Comparison of ENCODE assay signal across 9 cellular contexts in genomic region chr5:90434116-90434714, GRCh38. TPM values are rescaled to one million over a fixed set of nuclear protein-coding genes. Genes with fewer than 3 reads are reported as not detected.
DNase-seq lines count a peak whose midpoint lies in the region; ATAC-seq and TF ChIP-seq lines count a peak whose summit lies in the region.
"Had no signal": no experiment of that assay in that cellular context is flagged by ENCODE, and none has a peak within 500 bp of the region (broad histone marks: within the 10 kb centered on the region; RNA-seq: fewer than 3 reads in every experiment).

No MANE protein-coding gene starts in this region.

- no peaks in the 10 kb centered on the region for H3K9me2 ChIP-seq in GM23338 (ENCODE audit: insufficient read depth)

- 51 to 76% methylated on average over 5 of the region's 5 CpGs for WGBS in sigmoid colon, 2 donors

- no peak for TF ChIP-seq POLR2A in sigmoid colon (IDR thresholded peaks at IDR 0.05)

- no peaks in the 10 kb centered on the region for H3K27me3 ChIP-seq in GM23338 (ENCODE audit: insufficient read depth)
- no peaks in the 10 kb centered on the region for H3K27me3 ChIP-seq in sigmoid colon

- H3K27ac ChIP-seq in GM23338 (ENCODE audit: low read depth) (no peak overlapping the region), sigmoid colon (no peak overlapping the region)

- H4K20me1 ChIP-seq in GM23338 (replicated peaks; ENCODE audit: insufficient read depth), result no peaks in the 10 kb centered on the region

- TF ChIP-seq CTCF in GM23338 (conservative IDR thresholded peaks at IDR 0.05; ENCODE audit: low read depth in 2 of 2), result peak; percentile 98 to 99
- TF ChIP-seq CTCF in sigmoid colon (IDR thresholded peaks at IDR 0.05), result peak in 3 of 4 experiments; percentile 25 to 54 (median 28)
- TF ChIP-seq CTCF in omental fat pad (IDR thresholded peaks at IDR 0.05), result no peak

- H3K4me2 ChIP-seq in GM23338, result no peak overlapping the region

- H3K9me3 Mint-ChIP-seq in GM23338, result no peaks in the 10 kb centered on the region
- H3K9me3 Mint-ChIP-seq: central memory CD8-positive, alpha-beta T cell had no signal

- no peaks in the 10 kb centered on the region for H3F3A ChIP-seq in GM23338 (replicated peaks; ENCODE audit: low read depth)

- H3K36me3 Mint-ChIP-seq in GM23338 (ENCODE audit: low read depth), result no peaks in the 10 kb centered on the region

- peak; percentile 46 for DNase-seq in EL
- peak; percentile 79 for DNase-seq in GM23338 (ENCODE audit: low spot score)
- DNase-seq in NCI-H226, result peak; percentile 10
- peak; percentile 33 for DNase-seq in activated T-cell treated with anti-CD3 and anti-CD28 coated beads for 1 hour (ENCODE audit: low read depth)
- DNase-seq in foreskin melanocyte, result peak; percentile 29
- no peak for DNase-seq in sigmoid colon
- no peak for DNase-seq in omental fat pad (ENCODE audit: low spot score)
- DNase-seq in SKM-1 treated with dmso at 0.1 percent for 144 hours (lab: John Stamatoyannopoulos, UW; ENCODE audit: unreplicated experiment), result no peak

- no peaks in the 10 kb centered on the region for H3K27me3 Mint-ChIP-seq in GM23338 (ENCODE audit: insufficient read depth, low read depth, poor library complexity)

- TF ChIP-seq EP300 in sigmoid colon (IDR thresholded peaks at IDR 0.05), result no peak

- H3K4me3 ChIP-seq in GM23338 (no peak overlapping the region), sigmoid colon (no peak overlapping the region)

- peak; percentile 98 for ATAC-seq in GM23338
- no peak for ATAC-seq in omental fat pad (ENCODE audit: low FRiP score)

- no peaks in the 10 kb centered on the region for H3K4me1 ChIP-seq in GM23338 (ENCODE audit: insufficient read depth)
- no peaks in the 10 kb centered on the region for H3K4me1 ChIP-seq in sigmoid colon

- peak overlapping the region; percentile 78; the same call in 1 of the 2 replicates for H2AFZ ChIP-seq in GM23338

- no peaks in the 10 kb centered on the region for H3K36me3 ChIP-seq in GM23338 (ENCODE audit: insufficient read depth)
- no peaks in the 10 kb centered on the region for H3K36me3 ChIP-seq in sigmoid colon

- H3K79me2 ChIP-seq in GM23338 (replicated peaks; ENCODE audit: insufficient read depth), result no peaks in the 10 kb centered on the region

- H3K4me3 Mint-ChIP-seq in GM23338, result no peak overlapping the region
- H3K4me3 Mint-ChIP-seq: central memory CD8-positive, alpha-beta T cell had no signal

- no peaks in the 10 kb centered on the region for H3K9me3 ChIP-seq in sigmoid colon

- H3K4me1 Mint-ChIP-seq in GM23338, result no peaks in the 10 kb centered on the region
- H3K4me1 Mint-ChIP-seq: central memory CD8-positive, alpha-beta T cell had no signal

- H3K27ac Mint-ChIP-seq in GM23338, result no peak overlapping the region

- intact Hi-C loops in sigmoid colon (cut with DNase I), result no loop called here

TF ChIP-seq in GM23338, 12 proteins besides CTCF, POLR2A, EP300 and RAD21 (continues in another document):
- no peak for TF ChIP-seq NANOG (IDR thresholded peaks at IDR 0.05; ENCODE audit: borderline replicate concordance)
- no peak for TF ChIP-seq CREB1 (CRISPR knock-in tag; IDR thresholded peaks at IDR 0.05; ENCODE audit: low read depth)
- no peak for TF ChIP-seq JUNB (IDR thresholded peaks at IDR 0.05; ENCODE audit: unreplicated experiment)
- TF ChIP-seq EZH2phosphoT487 (IDR thresholded peaks at IDR 0.05; ENCODE audit: unreplicated experiment), result no peak
- no peak for TF ChIP-seq POLR2AphosphoS5 (IDR thresholded peaks at IDR 0.05; ENCODE audit: low read depth)
- TF ChIP-seq STAT1 (IDR thresholded peaks at IDR 0.05; ENCODE audit: unreplicated experiment), result no peak
- no peak for TF ChIP-seq ZNF462 (CRISPR knock-in tag; IDR thresholded peaks at IDR 0.05)
- TF ChIP-seq ETS1 (IDR thresholded peaks at IDR 0.05), result no peak
- no peak for TF ChIP-seq ZNF331 (CRISPR knock-in tag; IDR thresholded peaks at IDR 0.05; ENCODE audit: low read depth)

RNA-seq across cellular contexts. Expression of gene CETN3, which starts 24.7 kb away (rescaled TPM):
- total RNA-seq in GM23338 (2014; rRNA removed; shearing (Covaris generic)), result 22.1 and 24.5 TPM in 2 replicates
- 100 and 107 TPM in 2 replicates for polyA plus RNA-seq in GM23338 (2016; fragmentation: Nextera tagmentation; extraction: Ambion mirVana)
- 10 to 100 TPM in 2 of 4 donors, 1 to 10 TPM in 2; 2.8 to 13.2 (median 7.7) TPM for total RNA-seq in sigmoid colon
- 10 to 100 TPM; 16.6 to 36.0 (median 19.7) TPM for polyA plus RNA-seq in sigmoid colon
- total RNA-seq in omental fat pad, result 1 to 10 TPM; 5.2 to 9.1 (median 5.7) TPM

RNA-seq across cellular contexts. Expression of gene MBLAC2, which starts 40.4 kb away (rescaled TPM):
- 8.1 and 10.0 TPM in 2 replicates for total RNA-seq in GM23338 (2014; rRNA removed; shearing (Covaris generic))
- polyA plus RNA-seq in GM23338 (2016; fragmentation: Nextera tagmentation; extraction: Ambion mirVana), result 4.1 and 4.3 TPM in 2 replicates
- 1 to 10 TPM; 4.9 to 7.1 (median 6.1) TPM for total RNA-seq in sigmoid colon
- polyA plus RNA-seq in sigmoid colon, result 1 to 10 TPM in 2 of 3 donors, under 1 TPM in 1; 0.92 to 2.8 (median 2.4) TPM
- total RNA-seq in omental fat pad, result 1 to 10 TPM; 3.3 to 5.5 (median 4.7) TPM

RNA-seq across cellular contexts. Expression of gene POLR3G, which starts 40.4 kb away (rescaled TPM):
- 130 and 147 TPM in 2 replicates for total RNA-seq in GM23338 (2014; rRNA removed; shearing (Covaris generic))
- polyA plus RNA-seq in GM23338 (2016; fragmentation: Nextera tagmentation; extraction: Ambion mirVana) (376 and 377 TPM in 2 replicates), sigmoid colon (1 to 10 TPM in 2 of 3 donors, under 1 TPM in 1; 0.46 to 2.4 (median 1.8) TPM)
- total RNA-seq in sigmoid colon (1 to 10 TPM; 1.1 to 5.8 (median 2.6) TPM), omental fat pad (1 to 10 TPM; 1.3 to 5.2 (median 2.8) TPM)

Comparison
In these comparisons a context has a peak if more than half of its experiments do, and no peak if none do; other contexts are left out.
1. DNase-seq: peak in EL (single experiment), GM23338 (single experiment), NCI-H226 (single experiment), activated T-cell treated with anti-CD3 and anti-CD28 coated beads for 1 hour (single experiment) and foreskin melanocyte (single experiment); none in sigmoid colon (single experiment), omental fat pad (single experiment) and SKM-1 treated with dmso at 0.1 percent for 144 hours (single experiment).
2. CTCF ChIP-seq: peak in GM23338 (2 of 2) and sigmoid colon (3 of 4); none in omental fat pad (0 of 3).
3. RNA of gene POLR3G, which starts 40.4 kb away (total RNA-seq): 130 to 147 TPM in GM23338; 1.1 to 5.8 TPM in sigmoid colon and 1.3 to 5.2 TPM in omental fat pad; every median in the first group is over 10 times any median in the second.